32 cellular contexts compared by ENCODE assay signal in the genomic region with DNA sequence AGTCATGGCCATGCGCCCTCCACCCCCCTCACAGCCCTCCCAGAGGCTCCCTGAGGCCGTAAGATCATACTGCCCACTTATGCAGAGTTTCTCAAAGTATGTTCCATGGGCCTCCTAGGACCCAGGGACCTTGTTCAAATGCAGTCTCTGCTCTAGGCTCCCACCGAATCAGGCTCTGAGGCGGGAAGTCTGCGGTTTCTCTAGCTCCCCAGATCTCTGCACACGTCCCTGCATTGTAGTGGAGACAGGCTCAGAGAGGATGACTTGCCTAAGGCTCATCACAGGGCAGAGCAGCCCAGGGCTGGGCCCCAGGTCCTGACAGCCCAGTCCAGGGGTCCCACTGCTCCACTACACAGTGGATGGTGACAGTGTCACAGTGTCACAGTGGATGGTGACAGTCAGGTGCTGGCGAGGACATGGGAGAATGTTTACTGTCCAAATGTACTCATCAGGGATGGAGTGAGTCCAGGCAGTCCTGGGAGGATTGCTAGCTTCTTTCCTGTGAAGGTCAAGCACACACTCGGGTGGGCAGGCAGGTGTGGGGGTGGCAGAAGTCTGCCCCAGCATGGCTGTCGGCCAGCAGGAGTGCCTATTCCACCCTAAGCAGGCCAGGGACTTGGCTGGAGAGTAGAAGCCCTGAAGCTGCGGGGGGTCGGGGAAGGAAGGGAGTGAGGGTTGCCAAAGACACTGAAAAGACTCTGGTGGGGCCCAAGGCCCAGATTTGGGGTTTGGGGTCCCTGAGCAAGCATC. TPM values are rescaled to one million over a fixed set of nuclear protein-coding genes. Genes with fewer than 3 reads are reported as not detected.
"Had no signal": no experiment of that assay in that cellular context is flagged by ENCODE, and none has a peak within 500 bp of the region (broad histone marks: within the 10 kb centered on the region; RNA-seq: fewer than 3 reads in every experiment).

No MANE protein-coding gene starts in this region.

- FAIRE-seq: bronchial epithelial cell, TTC549 had no signal

- H3K4me1 Mint-ChIP-seq: activated naive CD8-positive, alpha-beta T cell treated with anti-CD3 and anti-CD28 coated beads, Interleukin-2, amount 10 ng/mL, durations not matched to agents 7 days and 5 days; T-cell had no signal

- H3K4me3 ChIP-seq: coronary artery, lung, ovary, prostate gland, spleen, tibial nerve had no signal

- H3K27ac ChIP-seq: coronary artery, epithelial cell of prostate, foreskin keratinocyte, ovary, prostate gland, spleen, tibial nerve, WERI-Rb-1 had no signal

- H3K36me3 ChIP-seq: ovary, prostate gland, spleen, tibial nerve, WERI-Rb-1 had no signal

- H3K36me3 Mint-ChIP-seq: activated naive CD8-positive, alpha-beta T cell treated with anti-CD3 and anti-CD28 coated beads, Interleukin-2, amount 10 ng/mL, durations not matched to agents 7 days and 5 days; immature natural killer cell; mesothelial cell of epicardium; naive thymus-derived CD8-positive, alpha-beta T cell; T-cell had no signal

- H3K27ac Mint-ChIP-seq: activated CD4-positive, alpha-beta T cell treated with anti-CD3 and anti-CD28 coated beads, Interleukin-2, amount 10 ng/mL, durations not matched to agents 7 days and 5 days; activated naive CD4-positive, alpha-beta T cell treated with anti-CD3 and anti-CD28 coated beads for 36 hours; activated naive CD8-positive, alpha-beta T cell treated with anti-CD3 and anti-CD28 coated beads, Interleukin-2, amount 10 ng/mL, durations not matched to agents 7 days and 5 days; activated T-cell treated with anti-CD3 and anti-CD28 coated beads, Interleukin-2, amount 50 U/mL, for 24 hours; activated T-helper 2 cell treated with anti-CD3 and anti-CD28 coated beads, Interferon-gamma antibody, Interleukin-2, Interleukin-4, amounts not matched to agents 10 μg/mL and 5 μg/mL and 100 μg/mL, durations not matched to agents 14 hours and 24 hours and 36 hours; mesothelial cell of epicardium; stimulated activated naive CD8-positive, alpha-beta T cell treated with anti-CD3 and anti-CD28 coated beads, Interleukin-15, Interleukin-2, amounts not matched to agents 100 ng/mL and 50 ng/mL, for 24 hours; T-cell; T-helper 2 cell treated with Interferon-gamma antibody and Interleukin-4, amounts not matched to agents 5 μg/mL and 100 μg/mL, for 36 hours had no signal

- H3K4me1 ChIP-seq: foreskin keratinocyte, prostate gland had no signal

- ATAC-seq: foreskin keratinocyte; left lobe of liver; naive thymus-derived CD8-positive, alpha-beta T cell had no signal

- H3K9me3 Mint-ChIP-seq: activated CD4-positive, alpha-beta T cell treated with anti-CD3 and anti-CD28 coated beads, Interleukin-2, amount 10 ng/mL, durations not matched to agents 7 days and 5 days; activated naive CD4-positive, alpha-beta T cell treated with anti-CD3 and anti-CD28 coated beads for 36 hours; activated naive CD8-positive, alpha-beta T cell treated with anti-CD3 and anti-CD28 coated beads, Interleukin-2, amount 10 ng/mL, durations not matched to agents 7 days and 5 days; activated T-cell treated with anti-CD3 and anti-CD28 coated beads, Interleukin-2, amount 50 U/mL, for 24 hours; activated T-helper 2 cell treated with anti-CD3 and anti-CD28 coated beads, Interferon-gamma antibody, Interleukin-2, Interleukin-4, amounts not matched to agents 10 μg/mL and 5 μg/mL and 100 μg/mL, durations not matched to agents 14 hours and 24 hours and 36 hours; immature natural killer cell; mesothelial cell of epicardium; naive thymus-derived CD8-positive, alpha-beta T cell; stimulated activated naive CD8-positive, alpha-beta T cell treated with anti-CD3 and anti-CD28 coated beads, Interleukin-15, Interleukin-2, amounts not matched to agents 100 ng/mL and 50 ng/mL, for 24 hours; T-cell; T-helper 2 cell treated with Interferon-gamma antibody and Interleukin-4, amounts not matched to agents 5 μg/mL and 100 μg/mL, for 36 hours had no signal

- H3K9me3 ChIP-seq: ovary, prostate gland, spleen, tibial nerve had no signal

- H3K4me3 Mint-ChIP-seq: activated CD4-positive, alpha-beta T cell treated with anti-CD3 and anti-CD28 coated beads, Interleukin-2, amount 10 ng/mL, durations not matched to agents 7 days and 5 days; activated naive CD4-positive, alpha-beta T cell treated with anti-CD3 and anti-CD28 coated beads for 36 hours; activated naive CD8-positive, alpha-beta T cell treated with anti-CD3 and anti-CD28 coated beads, Interleukin-2, amount 10 ng/mL, durations not matched to agents 7 days and 5 days; activated T-cell treated with anti-CD3 and anti-CD28 coated beads, Interleukin-2, amount 50 U/mL, for 24 hours; mesothelial cell of epicardium; stimulated activated naive CD8-positive, alpha-beta T cell treated with anti-CD3 and anti-CD28 coated beads, Interleukin-15, Interleukin-2, amounts not matched to agents 100 ng/mL and 50 ng/mL, for 24 hours; T-cell; T-helper 2 cell treated with Interferon-gamma antibody and Interleukin-4, amounts not matched to agents 5 μg/mL and 100 μg/mL, for 36 hours had no signal

- H3K27me3 Mint-ChIP-seq: activated CD4-positive, alpha-beta T cell treated with anti-CD3 and anti-CD28 coated beads, Interleukin-2, amount 10 ng/mL, durations not matched to agents 7 days and 5 days; activated naive CD8-positive, alpha-beta T cell treated with anti-CD3 and anti-CD28 coated beads, Interleukin-2, amount 10 ng/mL, durations not matched to agents 7 days and 5 days; activated T-cell treated with anti-CD3 and anti-CD28 coated beads, Interleukin-2, amount 50 U/mL, for 24 hours; stimulated activated naive CD8-positive, alpha-beta T cell treated with anti-CD3 and anti-CD28 coated beads, Interleukin-15, Interleukin-2, amounts not matched to agents 100 ng/mL and 50 ng/mL, for 24 hours had no signal

- H3K27me3 ChIP-seq: foreskin keratinocyte, ovary, tibial nerve had no signal

- DNase-seq: activated CD4-positive, alpha-beta T cell treated with anti-CD3 and anti-CD28 coated beads, Interleukin-2, amount 10 ng/mL, durations not matched to agents 7 days and 5 days; activated CD4-positive, CD25-positive, alpha-beta regulatory T cell treated with anti-CD3 and anti-CD28 coated beads, Interleukin-2, amount 50 U/mL, for 72 hours; activated CD8-positive, alpha-beta memory T cell treated with anti-CD3 and anti-CD28 coated beads for 24 hours; activated CD8-positive, alpha-beta memory T cell treated with anti-CD3 and anti-CD28 coated beads, Interleukin-2, amount 50 U/mL, for 4 hours; activated naive CD4-positive, alpha-beta T cell treated with anti-CD3 and anti-CD28 coated beads for 36 hours; activated naive CD8-positive, alpha-beta T cell treated with anti-CD3 and anti-CD28 coated beads, Interleukin-2, amount 10 ng/mL, durations not matched to agents 7 days and 5 days; activated T-cell treated with anti-CD3 and anti-CD28 coated beads, Interleukin-2, amount 50 U/mL, for 24 hours; amniotic stem cell; cerebellar nuclear complex; foreskin keratinocyte; naive thymus-derived CD8-positive, alpha-beta T cell; ovary; spleen; stimulated activated CD4-positive, alpha-beta T cell treated with anti-CD3 and anti-CD28 coated beads, Interleukin-4, amount 100 ng/mL, for 1 hour; T-cell; WERI-Rb-1 had no signal

RNA-seq across cellular contexts. Expression of a gene that starts 12.4 kb away (rescaled TPM):
- total RNA-seq: activated naive CD4-positive, alpha-beta T cell treated with anti-CD3 and anti-CD28 coated beads for 36 hours; bronchial epithelial cell; foreskin keratinocyte; kidney epithelial cell; left lobe of liver; lung; spleen; tibial nerve; urinary bladder had no signal
- polyA plus RNA-seq: foreskin keratinocyte, immature natural killer cell, lung, ovary, spleen, urinary bladder had no signal

RNA-seq across cellular contexts. Expression of a gene that starts 31.6 kb away (rescaled TPM):
- total RNA-seq: activated naive CD4-positive, alpha-beta T cell treated with anti-CD3 and anti-CD28 coated beads for 36 hours; glomerular endothelial cell; left lobe of liver; naive thymus-derived CD8-positive, alpha-beta T cell had no signal

RNA-seq across cellular contexts. Expression of a gene that starts 37.3 kb away (rescaled TPM):
- total RNA-seq: bronchial epithelial cell had no signal
